ENCODE assay signal across 26 cellular contexts in the genomic region with DNA sequence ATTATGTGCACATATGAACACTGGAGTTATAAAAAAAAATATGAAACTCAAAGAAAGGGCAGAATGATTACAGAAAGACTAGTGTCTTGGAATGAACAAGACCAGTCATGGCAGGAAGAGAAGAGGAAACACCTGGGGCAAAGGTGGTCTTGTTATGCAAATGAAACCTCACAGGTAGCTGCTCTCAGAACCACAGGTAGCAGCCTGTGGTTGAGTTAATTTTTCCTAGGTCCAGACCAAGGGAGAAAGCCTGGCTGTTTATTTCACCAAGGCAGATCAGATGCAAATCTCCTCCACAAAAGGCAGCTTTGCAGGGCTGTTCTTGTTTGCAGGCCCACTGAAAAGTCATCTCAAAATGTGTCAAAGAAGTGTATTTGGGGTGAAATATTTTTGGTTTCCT.
DNase-seq lines count a peak whose midpoint lies in the region; ATAC-seq, FAIRE-seq and TF ChIP-seq lines count a peak whose summit lies in the region.
"Had no signal": no experiment of that assay in that cellular context is flagged by ENCODE, and none has a peak within 500 bp of the region (broad histone marks: within the 10 kb centered on the region; RNA-seq: fewer than 3 reads in every experiment).

No MANE protein-coding gene starts in this region.

- no peak for TF ChIP-seq POLR2A in GM12878 (IDR thresholded peaks at IDR 0.05; ENCODE audit: low read depth, low read length)

- TF ChIP-seq RAD21 in GM12878 (IDR thresholded peaks at IDR 0.05; ENCODE audit: insufficient read depth, low read depth, low read length): no peak

- H3K36me3 Mint-ChIP-seq in CD8-positive, alpha-beta memory T cell: peaks cover 0 to 8% (median 0%) of the 10 kb centered on the region in 3 donors

- H3K27ac ChIP-seq in GM12878 (ENCODE audit: control insufficient read depth, insufficient read depth): no peak overlapping the region
- no peak overlapping the region for H3K27ac ChIP-seq in CD8-positive, alpha-beta memory T cell (ENCODE audit: low read depth, low read length)
- H3K27ac ChIP-seq: heart right ventricle, psoas muscle, skin epidermis, upper lobe of right lung had no signal

- H4K20me1 ChIP-seq in GM12878 (ENCODE audit: control insufficient read depth, insufficient read depth): no peaks in the 10 kb centered on the region

- H3K9ac ChIP-seq in GM12878 (ENCODE audit: control insufficient read depth, insufficient read depth, low read length): no peak overlapping the region

- TF ChIP-seq CTCF in GM12878 (IDR thresholded peaks at IDR 0.05 in 2 of 3, conservative IDR thresholded peaks at IDR 0.05 in 1 of 3; ENCODE audit: control insufficient read depth in 2 of 3, extremely low read depth in 1 of 3, insufficient read depth in 1 of 3, low read depth in 3 of 3, low read length in 3 of 3): no peak

- RAD21 ChIA-PET in GM12878 (lab: Charles Lee; ENCODE audit: unreplicated experiment): interaction anchor here (1.4 to 1.8 kb wide), 3 partner anchors 19 to 123 kb away, joined by 3 to 8 read pairs (median 4); no protein-coding TSS in a partner anchor

- H3K4me3 Mint-ChIP-seq in CD8-positive, alpha-beta memory T cell: no peak overlapping the region
- H3K4me3 Mint-ChIP-seq: activated naive CD4-positive, alpha-beta T cell treated with anti-CD3 and anti-CD28 coated beads for 36 hours; activated T-cell treated with anti-CD3 and anti-CD28 coated beads, Interleukin-2, amount 50 U/mL, for 24 hours; effector memory CD8-positive, alpha-beta T cell; natural killer cell treated with Interleukin-12 subunit alpha and Interleukin-12 subunit beta and Interleukin-15 and Interleukin-18, amount 100 ng/mL, for 72 hours had no signal

- no peaks in the 10 kb centered on the region for H3K27me3 Mint-ChIP-seq in CD8-positive, alpha-beta memory T cell
- H3K27me3 Mint-ChIP-seq: activated T-cell treated with anti-CD3 and anti-CD28 coated beads, Interleukin-2, amount 50 U/mL, for 24 hours; effector memory CD8-positive, alpha-beta T cell; natural killer cell treated with Interleukin-12 subunit alpha and Interleukin-12 subunit beta and Interleukin-15 and Interleukin-18, amount 100 ng/mL, for 72 hours had no signal

- H3K79me2 ChIP-seq in GM12878 (ENCODE audit: control insufficient read depth, insufficient read depth, low read length): no peaks in the 10 kb centered on the region

- peaks cover 4 to 14% (median 12%) of the 10 kb centered on the region in 3 donors for H3K4me1 Mint-ChIP-seq in CD8-positive, alpha-beta memory T cell

- no peak for FAIRE-seq in GM12878 (lab: Jason Lieb, UNC)
- FAIRE-seq: GM12892, K562, kidney had no signal

- ATAC-seq in GM21381 (IDR thresholded peaks at IDR 0.05; ENCODE audit: unreplicated experiment) (peak; percentile 66), HG03571 (IDR thresholded peaks at IDR 0.05; ENCODE audit: unreplicated experiment) (peak; percentile 56), GM12878 (peak; percentile 61), HG03342 (IDR thresholded peaks at IDR 0.05; ENCODE audit: unreplicated experiment) (no peak)
- ATAC-seq: effector memory CD8-positive, alpha-beta T cell; HCT116; K562; natural killer cell treated with Interleukin-12 subunit alpha and Interleukin-12 subunit beta and Interleukin-15 and Interleukin-18, amount 100 ng/mL, for 72 hours; psoas muscle; upper lobe of right lung had no signal

- no peaks in the 10 kb centered on the region for H3K36me3 ChIP-seq in GM12878 (ENCODE audit: control insufficient read depth in 2 of 2, insufficient read depth in 2 of 2, low read length in 1 of 2)
- no peaks in the 10 kb centered on the region for H3K36me3 ChIP-seq in CD8-positive, alpha-beta memory T cell (ENCODE audit: insufficient read depth, low read length)
- H3K36me3 ChIP-seq: heart right ventricle, upper lobe of right lung had no signal

- H3K4me3 ChIP-seq in GM12878: no peak overlapping the region
- no peak overlapping the region for H3K4me3 ChIP-seq in CD8-positive, alpha-beta memory T cell (ENCODE audit: low read length)
- H3K4me3 ChIP-seq: heart right ventricle, K562, psoas muscle, skin epidermis, upper lobe of right lung had no signal

- in situ Hi-C loops in GM12878 (cut with MboI): no loop called here

- DNase-seq in ELF-1 (ENCODE audit: low read depth, low spot score) (peak; percentile 66), GM12878 (ENCODE audit: low read depth, low spot score) (no peak), occipital lobe (lab: John Stamatoyannopoulos, UW) (no peak), HPDE6-E6E7 (ENCODE audit: extremely low spot score) (no peak)
- no peak for DNase-seq in CD8-positive, alpha-beta memory T cell
- DNase-seq: activated CD4-positive, alpha-beta T cell treated with anti-CD3 and anti-CD28 coated beads, Interleukin-2, amount 50 U/mL, for 4 hours; activated naive CD4-positive, alpha-beta T cell treated with anti-CD3 and anti-CD28 coated beads for 36 hours; activated T-cell treated with anti-CD3 and anti-CD28 coated beads, Interleukin-2, amount 50 U/mL, for 24 hours; aorta; C1 segment of cervical spinal cord; effector memory CD8-positive, alpha-beta T cell; GDM1; heart right ventricle; kidney; MV-4-11; psoas muscle; stimulated activated CD4-positive, alpha-beta T cell treated with anti-CD3 and anti-CD28 coated beads, Interleukin-4, amount 100 ng/mL, for 1 hour; upper lobe of right lung had no signal

- H3K9me3 ChIP-seq in GM12878 (replicated peaks; ENCODE audit: control insufficient read depth, insufficient read depth, low read length): no peaks in the 10 kb centered on the region; the same call in 2 of the 3 replicates
- H3K9me3 ChIP-seq in CD8-positive, alpha-beta memory T cell (ENCODE audit: low read length): no peaks in the 10 kb centered on the region
- H3K9me3 ChIP-seq: psoas muscle, upper lobe of right lung had no signal

- TF ChIP-seq EP300 in GM12878 (IDR thresholded peaks at IDR 0.05; ENCODE audit: borderline replicate concordance in 1 of 2, control insufficient read depth in 1 of 2, low read depth in 2 of 2, low read length in 2 of 2): no peak

- no TSS peak for BruUV-seq in GM12878 (replicated peaks; lab: Mats Ljungman, UMichigan)

- H3K27ac Mint-ChIP-seq in CD8-positive, alpha-beta memory T cell: peak overlapping the region in 1 of 8 donors; percentile 23
- H3K27ac Mint-ChIP-seq: activated naive CD4-positive, alpha-beta T cell treated with anti-CD3 and anti-CD28 coated beads for 36 hours; activated T-cell treated with anti-CD3 and anti-CD28 coated beads, Interleukin-2, amount 50 U/mL, for 24 hours; effector memory CD8-positive, alpha-beta T cell had no signal

- POLR2A ChIA-PET in GM12878 (lab: Charles Lee): interaction anchor here (0.7 kb wide), 1 partner anchor 244 kb away, joined by 4 read pairs; no protein-coding TSS in a partner anchor
- POLR2A ChIA-PET in CD8-positive, alpha-beta memory T cell (lab: Charles Lee): no interaction called here

- H3K4me2 ChIP-seq in GM12878 (ENCODE audit: control insufficient read depth, insufficient read depth): no peak overlapping the region; the same call in 1 of the 2 replicates

- H3K9me3 Mint-ChIP-seq in CD8-positive, alpha-beta memory T cell: peaks cover 0 to 2% (median 0%) of the 10 kb centered on the region in 5 donors
- H3K9me3 Mint-ChIP-seq: activated naive CD4-positive, alpha-beta T cell treated with anti-CD3 and anti-CD28 coated beads for 36 hours; activated T-cell treated with anti-CD3 and anti-CD28 coated beads, Interleukin-2, amount 50 U/mL, for 24 hours; effector memory CD8-positive, alpha-beta T cell; natural killer cell treated with Interleukin-12 subunit alpha and Interleukin-12 subunit beta and Interleukin-15 and Interleukin-18, amount 100 ng/mL, for 72 hours had no signal

- H2AFZ ChIP-seq in GM12878 (ENCODE audit: control insufficient read depth, low read depth, low read length): no peak overlapping the region

- SMC1A ChIA-PET in GM12878 (lab: Charles Lee; ENCODE audit: uncharacterized antibody, unreplicated experiment): interaction anchor here (0.6 to 2.4 kb wide), 11 partner anchors 8 to 229 kb away, joined by 3 to 7 read pairs (median 4); no protein-coding TSS in a partner anchor

- CTCF ChIA-PET in GM12878 (lab: Yijun Ruan, JAX): interaction anchor here (0.9 to 1.2 kb wide), 3 partner anchors 13 to 32 kb away, joined by 3 to 4 read pairs (median 3); no protein-coding TSS in a partner anchor
- CTCF ChIA-PET in CD8-positive, alpha-beta memory T cell (lab: Charles Lee): interaction anchor here (1.3 kb wide), 1 partner anchor 702 kb away, joined by 3 read pairs; no protein-coding TSS in a partner anchor

- H3K4me1 ChIP-seq in GM12878 (ENCODE audit: control insufficient read depth, insufficient read depth, low read length): no peaks in the 10 kb centered on the region
- H3K4me1 ChIP-seq in CD8-positive, alpha-beta memory T cell (ENCODE audit: insufficient read depth, low read length): no peaks in the 10 kb centered on the region
- H3K4me1 ChIP-seq: psoas muscle, upper lobe of right lung had no signal

- H3K27me3 ChIP-seq in GM12878 (replicated peaks in 1 of 2; ENCODE audit: control insufficient read depth in 2 of 2, insufficient read depth in 2 of 2, low read length in 1 of 2): no peaks in the 10 kb centered on the region
- no peaks in the 10 kb centered on the region for H3K27me3 ChIP-seq in CD8-positive, alpha-beta memory T cell (ENCODE audit: insufficient read depth, low read length, poor library complexity, severe bottlenecking)
- H3K27me3 ChIP-seq: heart right ventricle, upper lobe of right lung had no signal

- intact Hi-C loops in GM12878 (cut with micrococcal nuclease; ENCODE audit: unreplicated experiment): no loop called here

TF ChIP-seq in GM12878, 131 proteins besides CTCF, POLR2A, EP300 and RAD21:
- no peak for TF ChIP-seq SREBF2 (IDR thresholded peaks at IDR 0.05; ENCODE audit: low read length)
- TF ChIP-seq POU2F2 (IDR thresholded peaks at IDR 0.05; ENCODE audit: borderline replicate concordance, low read depth, low read length): peak; percentile 45; the same call in 1 of the 3 replicates
- no peak for TF ChIP-seq IKZF1 (conservative IDR thresholded peaks at IDR 0.05)
